Comparison of ENCODE assay signal across 15 cellular contexts in genomic region chr20:47118641-47119040, GRCh38.
A peak's percentile ranks its signal among the peaks of the same experiment; 100 is the strongest.
DNase-seq lines count a peak whose midpoint lies in the region; ATAC-seq and TF ChIP-seq lines count a peak whose summit lies in the region.
"Had no signal": no experiment of that assay in that cellular context is flagged by ENCODE, and none has a peak within 500 bp of the region (broad histone marks: within the 10 kb centered on the region; RNA-seq: fewer than 3 reads in every experiment).

No MANE protein-coding gene starts in this region.

- H4K91ac ChIP-seq in IMR-90 (ENCODE audit: insufficient read depth, low read depth, low read length) = no peak overlapping the region; the same call in 1 of the 2 replicates

- in situ Hi-C loops in IMR-90 (cut with MboI; ENCODE audit: low sequenced_read_pairs) = no loop called here

- H3K4me1 ChIP-seq in IMR-90 (ENCODE audit: control insufficient read depth, insufficient read depth, low read length) (peaks cover 16% of the 10 kb centered on the region), endodermal cell (ENCODE audit: control insufficient read depth, insufficient read depth, low read length) (peaks cover 17% of the 10 kb centered on the region), suprapubic skin (peaks cover 5% of the 10 kb centered on the region)

- H3K36me3 Mint-ChIP-seq in endodermal cell (ENCODE audit: low read depth) = peaks cover 9% of the 10 kb centered on the region

- peak overlapping the region; percentile 56 for H3K4me2 ChIP-seq in IMR-90 (ENCODE audit: low read depth, low read length)

- no peaks in the 10 kb centered on the region for H3K27me3 Mint-ChIP-seq in endodermal cell (ENCODE audit: insufficient read depth)

- no peak for TF ChIP-seq CTCF in IMR-90 (conservative IDR thresholded peaks at IDR 0.05; ENCODE audit: low read depth, low read length)
- TF ChIP-seq CTCF in endodermal cell (conservative IDR thresholded peaks at IDR 0.05) = no peak
- no peak for TF ChIP-seq CTCF in suprapubic skin (IDR thresholded peaks at IDR 0.05)

- DNase-seq in IMR-90 (peak; percentile 28), endodermal cell (no peak), medulla oblongata (ENCODE audit: extremely low spot score) (peak; percentile 60), suprapubic skin (ENCODE audit: low spot score in 2 of 2) (no peak), NCI-H2081 treated with DMSO at 0.1 percent for 48 hours (lab: John Stamatoyannopoulos, UW) (no peak)
- DNase-seq in activated CD4-positive, alpha-beta T cell treated with anti-CD3 and anti-CD28 coated beads for 48 hours = no peak
- DNase-seq: activated CD4-positive, alpha-beta T cell treated with anti-CD3 and anti-CD28 coated beads, Interleukin-2, amount 10 ng/mL, durations not matched to agents 7 days and 5 days; activated T-cell treated with anti-CD3 and anti-CD28 coated beads, Interleukin-2, amount 50 U/mL, for 1 hour; AML-193; NCI-H1436 treated with DMSO at 0.1 percent for 48 hours; NCI-H510A; T-helper 9 cell had no signal

- no peaks in the 10 kb centered on the region for H3K79me1 ChIP-seq in IMR-90 (ENCODE audit: low read depth in 1 of 2, low read length in 2 of 2)

- peak overlapping the region; percentile 88 for H2BK120ac ChIP-seq in IMR-90 (ENCODE audit: low read depth, low read length)

- H3K27ac ChIP-seq in IMR-90 (ENCODE audit: insufficient read depth, low read length) (peak overlapping the region; percentile 9; the same call in 1 of the 2 replicates), endodermal cell (ENCODE audit: low read depth, low read length) (peak overlapping the region; percentile 19), suprapubic skin (peak overlapping the region; percentile 26)
- H3K27ac ChIP-seq: SJSA1 had no signal

- peaks cover 16% of the 10 kb centered on the region for H3K9me1 ChIP-seq in IMR-90 (ENCODE audit: insufficient read depth, low read length)

- H3K36me3 ChIP-seq in IMR-90 (ENCODE audit: control insufficient read depth, insufficient read depth, low read length) (no peaks in the 10 kb centered on the region), endodermal cell (ENCODE audit: control insufficient read depth, insufficient read depth, low read length) (peaks cover 4% of the 10 kb centered on the region), suprapubic skin (no peaks in the 10 kb centered on the region)
- H3K36me3 ChIP-seq: SJSA1 had no signal

- H2BK20ac ChIP-seq in IMR-90 (ENCODE audit: low read depth, low read length) = peak overlapping the region; percentile 80

- H3K4ac ChIP-seq in IMR-90 (ENCODE audit: low read depth, low read length) = peak overlapping the region; percentile 82

- ATAC-seq in IMR-90 (ENCODE audit: low read depth) (no peak), GM21723 (IDR thresholded peaks at IDR 0.05; ENCODE audit: unreplicated experiment) (no peak), HG03139 (IDR thresholded peaks at IDR 0.05; ENCODE audit: unreplicated experiment) (no peak)

- no peaks in the 10 kb centered on the region for H3K9me3 Mint-ChIP-seq in endodermal cell
- H3K9me3 Mint-ChIP-seq: activated CD4-positive, alpha-beta T cell treated with anti-CD3 and anti-CD28 coated beads, Interleukin-2, amount 10 ng/mL, durations not matched to agents 7 days and 5 days had no signal

- no peaks in the 10 kb centered on the region for H3K27me3 ChIP-seq in IMR-90 (ENCODE audit: control insufficient read depth, insufficient read depth, low read length)
- no peaks in the 10 kb centered on the region for H3K27me3 ChIP-seq in endodermal cell (ENCODE audit: control insufficient read depth, insufficient read depth, low read length, poor library complexity, severe bottlenecking)
- H3K27me3 ChIP-seq in suprapubic skin = no peaks in the 10 kb centered on the region
- H3K27me3 ChIP-seq: SJSA1 had no signal

- CTCF ChIA-PET in IMR-90 (lab: Yijun Ruan, JAX) = interaction anchor here (0.6 kb wide), 1 partner anchor 94 kb away, joined by 4 read pairs; no protein-coding TSS in a partner anchor

- no peak overlapping the region for H3K4me3 ChIP-seq in IMR-90 (ENCODE audit: insufficient read depth, low read depth, low read length)
- peak overlapping the region; percentile 57 for H3K4me3 ChIP-seq in endodermal cell (ENCODE audit: low read length)
- H3K4me3 ChIP-seq in suprapubic skin = no peak overlapping the region
- H3K4me3 ChIP-seq: SJSA1 had no signal

- dilution Hi-C loops in IMR-90 (cut with HindIII; ENCODE audit: low sequenced_read_pairs, unreplicated experiment) = no loop called here

- H3K9me3 ChIP-seq in IMR-90 (ENCODE audit: control insufficient read depth, insufficient read depth, low read length) (no peaks in the 10 kb centered on the region), endodermal cell (ENCODE audit: control insufficient read depth, low read length) (no peaks in the 10 kb centered on the region), suprapubic skin (no peaks in the 10 kb centered on the region)
- H3K9me3 ChIP-seq: SJSA1 had no signal

- H2AFZ ChIP-seq in IMR-90 (replicated peaks; ENCODE audit: low read length, poor library complexity) = peak overlapping the region; percentile 62

- POLR2A ChIA-PET in IMR-90 (lab: Charles Lee; ENCODE audit: unreplicated experiment) = no interaction called here

- TF ChIP-seq POLR2A in IMR-90 (IDR thresholded peaks at IDR 0.05; ENCODE audit: low read depth, low read length) (no peak), suprapubic skin (IDR thresholded peaks at IDR 0.05) (no peak)

- no CpG with 5 or more reads among the region's 7 CpGs for WGBS in IMR-90 (ENCODE audit: extremely low coverage in 2 of 2, insufficient read length in 1 of 2), 2 experiments
- WGBS in endodermal cell (ENCODE audit: insufficient coverage in 1 of 2, insufficient read length in 1 of 2), 2 experiments = 67 to 76% methylated on average over 3 to 7 of the region's 7 CpGs
- WGBS in suprapubic skin = 53% methylated on average over 7 of the region's 7 CpGs

- peak overlapping the region; percentile 30; the same call in 1 of the 2 replicates for H4K5ac ChIP-seq in IMR-90 (ENCODE audit: low read depth, low read length)

- H3K9ac ChIP-seq in IMR-90 (ENCODE audit: low read depth, low read length) (no peak overlapping the region), endodermal cell (ENCODE audit: extremely low read depth, low read length, poor library complexity, severe bottlenecking) (no peak overlapping the region)

- peaks cover 26% of the 10 kb centered on the region for H3K4me1 Mint-ChIP-seq in endodermal cell
- H3K4me1 Mint-ChIP-seq: activated CD4-positive, alpha-beta T cell treated with anti-CD3 and anti-CD28 coated beads, Interleukin-2, amount 10 ng/mL, durations not matched to agents 7 days and 5 days had no signal

- TF ChIP-seq RAD21 in IMR-90 (IDR thresholded peaks at IDR 0.05; ENCODE audit: low read length) = no peak

- H2AK5ac ChIP-seq in IMR-90 (ENCODE audit: low read depth, low read length) = peak overlapping the region; percentile 96; the same call in 1 of the 2 replicates

- H3K4me3 Mint-ChIP-seq in endodermal cell = no peak overlapping the region
- H3K4me3 Mint-ChIP-seq: activated CD4-positive, alpha-beta T cell treated with anti-CD3 and anti-CD28 coated beads, Interleukin-2, amount 10 ng/mL, durations not matched to agents 7 days and 5 days had no signal

- H3K18ac ChIP-seq in IMR-90 (ENCODE audit: low read depth, low read length) = peak overlapping the region; percentile 36; the same call in 1 of the 2 replicates

- H2BK5ac ChIP-seq in IMR-90 (ENCODE audit: low read depth, low read length, poor library complexity, severe bottlenecking) = peak overlapping the region; percentile 15

- H4K8ac ChIP-seq in IMR-90 (ENCODE audit: low read depth in 2 of 2, low read length in 2 of 2) = peak overlapping the region in 1 of 2 experiments; percentile 78; a peak in 1 of 4 replicates

- peak overlapping the region; percentile 45 for H3K27ac Mint-ChIP-seq in endodermal cell
- H3K27ac Mint-ChIP-seq: activated CD4-positive, alpha-beta T cell treated with anti-CD3 and anti-CD28 coated beads, Interleukin-2, amount 10 ng/mL, durations not matched to agents 7 days and 5 days had no signal

- peak overlapping the region; percentile 22; the same call in 1 of the 2 replicates for H3K14ac ChIP-seq in IMR-90 (replicated peaks; ENCODE audit: low read depth, low read length)

- peak overlapping the region; percentile 65 for H3K23ac ChIP-seq in IMR-90 (ENCODE audit: low read depth, low read length)

- H2BK15ac ChIP-seq in IMR-90 (ENCODE audit: low read depth, low read length) = peak overlapping the region; percentile 36; the same call in 1 of the 3 replicates

- no TSS peak for BruUV-seq in IMR-90 (replicated peaks; lab: Mats Ljungman, UMichigan)

- intact Hi-C loops in IMR-90 (cut with micrococcal nuclease) = loop anchor here (10.0 kb wide), 1 partner anchor 94 kb away; no protein-coding TSS in a partner anchor

- no peak for TF ChIP-seq EP300 in suprapubic skin (IDR thresholded peaks at IDR 0.05)

- H4K20me1 ChIP-seq in IMR-90 (ENCODE audit: insufficient read depth, low read length) = no peaks in the 10 kb centered on the region

- H2AK9ac ChIP-seq in IMR-90 (replicated peaks; ENCODE audit: low read depth, low read length, poor library complexity) = peak overlapping the region; percentile 63

- no peak overlapping the region for H3K56ac ChIP-seq in IMR-90 (ENCODE audit: extremely low read depth, insufficient read depth, low read length)

TF ChIP-seq in IMR-90, 13 proteins besides CTCF, POLR2A, EP300 and RAD21:
- TF ChIP-seq CHD1 (IDR thresholded peaks at IDR 0.05; ENCODE audit: low read depth, low read length) = no peak

Comparison
In these comparisons a context has a peak if more than half of its experiments do, and no peak if none do; other contexts are left out.
1. DNase-seq: peak in IMR-90 (single experiment) and medulla oblongata (single experiment); none in endodermal cell (single experiment), suprapubic skin (0 of 2), activated CD4-positive, alpha-beta T cell treated with anti-CD3 and anti-CD28 coated beads for 48 hours (single experiment) and NCI-H2081 treated with DMSO at 0.1 percent for 48 hours (single experiment).
2. Peak in every context shown above with its lines, with median percentiles within 50 percentile points of each other: H3K27ac ChIP-seq.